ENCODE assay signal across 26 cellular contexts in the genomic region with DNA sequence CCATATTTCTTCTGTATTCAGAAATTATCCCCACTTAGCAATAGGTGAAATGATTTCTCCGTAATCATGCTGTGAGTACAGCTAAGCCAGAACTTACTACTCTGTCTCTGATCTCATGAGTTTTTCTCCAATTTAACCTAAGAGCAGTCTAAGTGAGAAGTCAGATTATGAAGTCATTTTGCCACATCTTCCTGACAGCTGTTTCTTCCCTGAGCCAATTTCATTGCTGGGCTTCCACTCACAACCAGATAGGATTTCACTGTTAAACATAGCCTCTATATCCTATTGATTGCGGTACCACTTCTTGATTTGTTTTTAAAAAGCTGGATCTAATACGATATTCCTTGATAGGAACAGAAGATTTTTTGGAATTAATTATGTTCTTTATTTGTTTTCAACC.
"Had no signal": no experiment of that assay in that cellular context is flagged by ENCODE, and none has a peak within 500 bp of the region (broad histone marks: within the 10 kb centered on the region; RNA-seq: fewer than 3 reads in every experiment).

No MANE protein-coding gene starts in this region.

- H3K79me2 ChIP-seq: hepatocyte had no signal

- ATAC-seq: naive thymus-derived CD4-positive, alpha-beta T cell; natural killer cell treated with Interleukin-12 subunit alpha and Interleukin-12 subunit beta and Interleukin-15 and Interleukin-18, amount 100 ng/mL, for 72 hours; pancreas; right cardiac atrium; sciatic nerve; stimulated activated effector memory CD8-positive, alpha-beta T cell treated with anti-CD3 and anti-CD28 coated beads, Interleukin-12 subunit alpha, Interleukin-12 subunit beta, amount 100 ng/mL, for 72 hours; upper lobe of right lung had no signal

- H3K9me3 ChIP-seq: left ventricle myocardium inferior, pancreas, prostate gland, suprapubic skin, thoracic aorta, tibial artery, upper lobe of right lung had no signal

- H2AFZ ChIP-seq: hepatocyte had no signal

- H3K36me3 ChIP-seq: left ventricle myocardium inferior, pancreas, prostate gland, spleen, suprapubic skin, thoracic aorta, tibial artery, upper lobe of right lung had no signal

- H3K27me3 ChIP-seq: hepatocyte, pancreas, spleen, suprapubic skin, tibial artery, upper lobe of right lung had no signal

- DNase-seq: islet precursor cell; left ventricle myocardium inferior; mesendoderm; naive thymus-derived CD4-positive, alpha-beta T cell; nucleus accumbens; pancreas; posterior cingulate gyrus; retina; right cardiac atrium; small intestine; spleen; stimulated activated CD4-positive, alpha-beta T cell treated with anti-CD3 and anti-CD28 coated beads, Interleukin-4, amount 100 ng/mL, for 24 hours; stimulated activated naive CD4-positive, alpha-beta T cell; tibial artery; trophoblast cell; upper lobe of right lung had no signal

- H3K4me3 Mint-ChIP-seq: mesothelial cell of epicardium; naive thymus-derived CD4-positive, alpha-beta T cell; natural killer cell treated with Interleukin-12 subunit alpha and Interleukin-12 subunit beta and Interleukin-15 and Interleukin-18, amount 100 ng/mL, for 72 hours; stimulated activated effector memory CD8-positive, alpha-beta T cell treated with anti-CD3 and anti-CD28 coated beads, Interleukin-12 subunit alpha, Interleukin-12 subunit beta, amount 100 ng/mL, for 72 hours; stimulated activated naive CD8-positive, alpha-beta T cell treated with anti-CD3 and anti-CD28 coated beads, Interleukin-15, Interleukin-2, amounts not matched to agents 100 ng/mL and 50 ng/mL, for 24 hours had no signal

- H3K27ac ChIP-seq: hepatocyte, left ventricle myocardium inferior, pancreas, prostate gland, spleen, suprapubic skin, thoracic aorta, tibial artery, upper lobe of right lung had no signal

- H3K27me3 Mint-ChIP-seq: naive thymus-derived CD4-positive, alpha-beta T cell; natural killer cell treated with Interleukin-12 subunit alpha and Interleukin-12 subunit beta and Interleukin-15 and Interleukin-18, amount 100 ng/mL, for 72 hours; stimulated activated naive CD8-positive, alpha-beta T cell treated with anti-CD3 and anti-CD28 coated beads, Interleukin-15, Interleukin-2, amounts not matched to agents 100 ng/mL and 50 ng/mL, for 24 hours had no signal

- H3K27ac Mint-ChIP-seq: mesothelial cell of epicardium; naive thymus-derived CD4-positive, alpha-beta T cell; natural killer cell treated with Interleukin-12 subunit alpha and Interleukin-12 subunit beta and Interleukin-15 and Interleukin-18, amount 100 ng/mL, for 72 hours; stimulated activated effector memory CD8-positive, alpha-beta T cell treated with anti-CD3 and anti-CD28 coated beads, Interleukin-12 subunit alpha, Interleukin-12 subunit beta, amount 100 ng/mL, for 72 hours; stimulated activated naive CD8-positive, alpha-beta T cell treated with anti-CD3 and anti-CD28 coated beads, Interleukin-15, Interleukin-2, amounts not matched to agents 100 ng/mL and 50 ng/mL, for 24 hours had no signal

- H3K4me2 ChIP-seq: hepatocyte had no signal

- H3K36me3 Mint-ChIP-seq: mesothelial cell of epicardium; naive thymus-derived CD4-positive, alpha-beta T cell; stimulated activated effector memory CD8-positive, alpha-beta T cell treated with anti-CD3 and anti-CD28 coated beads, Interleukin-12 subunit alpha, Interleukin-12 subunit beta, amount 100 ng/mL, for 72 hours had no signal

- H3K4me1 ChIP-seq: left ventricle myocardium inferior, pancreas, prostate gland, spleen, suprapubic skin, tibial artery, upper lobe of right lung had no signal

- H3K4me3 ChIP-seq: hepatocyte, left ventricle myocardium inferior, lung, pancreas, prostate gland, spleen, suprapubic skin, thoracic aorta, tibial artery, upper lobe of right lung had no signal

- H3K4me1 Mint-ChIP-seq: mesothelial cell of epicardium; naive thymus-derived CD4-positive, alpha-beta T cell; stimulated activated effector memory CD8-positive, alpha-beta T cell treated with anti-CD3 and anti-CD28 coated beads, Interleukin-12 subunit alpha, Interleukin-12 subunit beta, amount 100 ng/mL, for 72 hours had no signal
